6 cellular contexts compared by ENCODE assay signal in the genomic region with DNA sequence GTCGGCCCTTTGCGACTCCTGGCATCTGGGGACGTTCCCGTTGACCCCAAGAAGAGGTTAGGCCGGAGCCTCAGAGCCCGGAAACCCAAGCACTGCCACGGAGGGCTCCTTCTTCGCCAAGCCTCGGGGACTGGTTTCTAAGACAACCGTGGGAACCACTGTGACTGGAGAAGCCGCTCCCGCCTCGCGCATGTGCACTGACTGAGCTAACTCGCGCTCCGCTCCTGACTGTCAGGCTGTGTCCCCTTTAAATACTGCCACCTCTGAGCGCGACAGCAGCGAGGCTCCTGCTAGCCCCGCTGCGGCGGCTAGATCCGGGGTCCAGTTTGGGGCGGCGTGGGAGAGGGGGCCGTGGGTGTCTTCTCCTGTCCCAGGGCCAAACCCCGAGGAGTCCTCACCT.
DNase-seq lines count a peak whose midpoint lies in the region; TF ChIP-seq lines count a peak whose summit lies in the region.
"Not testable (repeated sequence)": the region's sequence is repeated elsewhere in the genome, so short reads cannot be mapped to it uniquely, and the experiment has no call there.

No MANE protein-coding gene starts in this region.

- H3K4me3 ChIP-seq in spleen, result not testable (repeated sequence)

- H3K4me1 Mint-ChIP-seq in CD14-positive monocyte; type B pancreatic cell (ENCODE audit: unreplicated experiment): not testable (repeated sequence)

- H3K4me1 ChIP-seq in spleen, result not testable (repeated sequence)

- not testable (repeated sequence) for H3K27me3 ChIP-seq in spleen (replicated peaks in 1 of 7)

- H3K27me3 Mint-ChIP-seq in CD14-positive monocyte (ENCODE audit: low read depth in 3 of 3); type B pancreatic cell: not testable (repeated sequence)

- peaks cover 37 to 86% (median 60%) of the 10 kb centered on the region in 7 donors for H3K9me3 Mint-ChIP-seq in CD14-positive monocyte
- not testable (repeated sequence) for H3K9me3 Mint-ChIP-seq in type B pancreatic cell

- intact Hi-C loops in CD14-positive monocyte (cut with micrococcal nuclease); posterior vena cava (cut with DNase I); spleen (cut with DNase I; ENCODE audit: low total_unique reads): not testable (repeated sequence)

- not testable (repeated sequence) for TF ChIP-seq POLR2A in spleen (IDR thresholded peaks at IDR 0.05)

- H3K27ac Mint-ChIP-seq in CD14-positive monocyte, type B pancreatic cell: not testable (repeated sequence)

- not testable (repeated sequence) for H3K36me3 Mint-ChIP-seq in CD14-positive monocyte, type B pancreatic cell

- H3K4me3 Mint-ChIP-seq in CD14-positive monocyte, type B pancreatic cell: not testable (repeated sequence)

- H3K9me3 ChIP-seq in spleen, result peaks cover 0 to 69% (median 27%) of the 10 kb centered on the region in 8 donors

- not testable (repeated sequence) for H3K27ac ChIP-seq in spleen

- not testable (repeated sequence) for H3K36me3 ChIP-seq in spleen

- 90 to 95% (median 91%) methylated on average over 12 to 28 of the region's 28 CpGs for WGBS in spleen, 5 donors

- DNase-seq in CD14-positive monocyte (ENCODE audit: low spot score) (peak; percentile 35), mesenteric fat pad (ENCODE audit: low spot score) (peak; percentile 62), posterior vena cava (ENCODE audit: low spot score) (peak; percentile 79), spleen (peak; percentile 33), type B pancreatic cell (ENCODE audit: extremely low spot score, unreplicated experiment) (peak; percentile 50)
- peak; percentile 19 for DNase-seq in activated effector memory CD4-positive, alpha-beta T cell treated with anti-CD3 and anti-CD28 coated beads, Interleukin-2, amount 50 U/mL, for 16 hours

- TF ChIP-seq CTCF in CD14-positive monocyte (IDR thresholded peaks at IDR 0.05); spleen (IDR thresholded peaks at IDR 0.05 in 8 of 11, conservative IDR thresholded peaks at IDR 0.05 in 3 of 11); type B pancreatic cell (conservative IDR thresholded peaks at IDR 0.05): not testable (repeated sequence)

Comparison
In these comparisons a context has a peak if more than half of its experiments do, and no peak if none do; other contexts are left out.
1. DNase-seq: peak in every context shown above with its lines; median percentile 79 in posterior vena cava; 62 in mesenteric fat pad; 50 in type B pancreatic cell; 35 in CD14-positive monocyte; 33 in spleen; 19 in activated effector memory CD4-positive, alpha-beta T cell treated with anti-CD3 and anti-CD28 coated beads, Interleukin-2, amount 50 U/mL, for 16 hours.